Comparison of ENCODE assay signal across 8 cellular contexts in the genomic region with DNA sequence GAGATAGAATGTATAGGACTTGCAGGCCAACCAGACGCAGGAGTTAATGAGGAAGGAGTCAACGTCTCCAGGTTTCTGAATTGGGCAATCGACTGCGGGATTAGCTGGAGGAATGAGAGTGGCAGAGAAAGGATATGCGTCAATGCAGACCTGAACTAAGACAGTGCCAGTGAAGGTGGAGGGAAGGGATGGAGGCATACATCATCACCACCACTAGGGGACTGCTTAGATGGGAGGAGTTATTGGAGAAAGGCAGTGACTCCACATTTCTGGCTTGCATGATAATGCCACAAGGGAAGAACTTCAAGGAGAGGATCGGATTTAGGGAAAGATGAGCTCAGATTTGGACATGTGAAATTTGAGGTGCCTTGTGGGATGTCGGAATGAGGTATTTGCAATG. TPM values are rescaled to one million over a fixed set of nuclear protein-coding genes. Genes with fewer than 3 reads are reported as not detected.
DNase-seq lines count a peak whose midpoint lies in the region; ATAC-seq, FAIRE-seq and TF ChIP-seq lines count a peak whose summit lies in the region.

No MANE protein-coding gene starts in this region.

- no peak overlapping the region for H3K4me2 ChIP-seq in HepG2 (ENCODE audit: low read depth, low read length)

- peak in 5 of 6 experiments; percentile 20 to 49 (median 40) for TF ChIP-seq CTCF in adrenal gland (IDR thresholded peaks at IDR 0.05)
- peak; percentile 44; the same call in 1 of the 2 replicates for TF ChIP-seq CTCF in HepG2 (CRISPR knock-in tag; IDR thresholded peaks at IDR 0.05)

- in situ Hi-C loops in Caki2 (cut with HindIII; ENCODE audit: low pct_unique_long_range_greater_than_20kb, low sequenced_read_pairs): no loop called here
- in situ Hi-C loops in HepG2 (cut with HindIII; ENCODE audit: extremely low pct_ligation_motif_present, low pct_unique_long_range_greater_than_20kb): no loop called here

- CTCF ChIA-PET in HepG2 (lab: Yijun Ruan, JAX; ENCODE audit: low intra/inter-chr PET ratio, low total read pairs): no interaction called here

- no peaks in the 10 kb centered on the region for H3K79me2 ChIP-seq in HepG2 (ENCODE audit: insufficient read depth, low read length)

- BruUV-seq in HepG2 (replicated peaks; lab: Mats Ljungman, UMichigan): no TSS peak

- POLR2A ChIA-PET in HepG2 (lab: Yijun Ruan, JAX): no interaction called here

- H3K9me3 ChIP-seq in MG63: no peaks in the 10 kb centered on the region
- no peaks in the 10 kb centered on the region for H3K9me3 ChIP-seq in adrenal gland (replicated peaks in 1 of 3)
- H3K9me3 ChIP-seq in HepG2 (ENCODE audit: low read length): no peaks in the 10 kb centered on the region

- 77 to 88% (median 78%) methylated on average over 7 of the region's 7 CpGs for WGBS in adrenal gland, 4 donors
- WGBS in HepG2 (ENCODE audit: low lambda C conversion rate): 51% methylated on average over 7 of the region's 7 CpGs

- no peak for TF ChIP-seq RAD21 in HepG2 (CRISPR knock-in tag; IDR thresholded peaks at IDR 0.05)

- ATAC-seq in GM19463 (IDR thresholded peaks at IDR 0.05; ENCODE audit: unreplicated experiment) (peak; percentile 68), HepG2 (peak; percentile 98)

- H2AFZ ChIP-seq in HepG2 (ENCODE audit: low read length): no peak overlapping the region

- H3K9ac ChIP-seq in HepG2 (ENCODE audit: insufficient read depth, low read depth, low read length): no peak overlapping the region

- FAIRE-seq in HepG2 (lab: Jason Lieb, UNC) (peak; percentile 93), GM19239 (lab: Jason Lieb, UNC) (no peak)

- H3K27me3 ChIP-seq in MG63: peaks cover 2% of the 10 kb centered on the region
- H3K27me3 ChIP-seq in adrenal gland: peaks cover 13% of the 10 kb centered on the region
- no peaks in the 10 kb centered on the region for H3K27me3 ChIP-seq in HepG2 (ENCODE audit: control insufficient read depth in 1 of 2, insufficient read depth in 2 of 2, low read length in 2 of 2)

- H3K27ac ChIP-seq in adrenal gland: no peak overlapping the region
- no peak overlapping the region for H3K27ac ChIP-seq in HepG2 (ENCODE audit: extremely low read length, insufficient read depth, low read length)

- TF ChIP-seq POLR2A in adrenal gland (IDR thresholded peaks at IDR 0.05): no peak
- TF ChIP-seq POLR2A in HepG2 (IDR thresholded peaks at IDR 0.05; ENCODE audit: insufficient read depth in 1 of 2, low read depth in 2 of 2, low read length in 2 of 2): no peak

- intact Hi-C loops in adrenal gland (cut with DNase I): no loop called here
- intact Hi-C loops in HepG2 (cut with micrococcal nuclease; ENCODE audit: unreplicated experiment): no loop called here

- H3K4me1 ChIP-seq in adrenal gland (replicated peaks in 1 of 2) (no peaks in the 10 kb centered on the region), HepG2 (ENCODE audit: insufficient read depth, low read length) (no peaks in the 10 kb centered on the region)

- H4K20me1 ChIP-seq in HepG2 (ENCODE audit: insufficient read depth, low read length): no peaks in the 10 kb centered on the region

- H3K36me3 ChIP-seq in MG63: no peaks in the 10 kb centered on the region
- H3K36me3 ChIP-seq in adrenal gland (replicated peaks in 1 of 2): no peaks in the 10 kb centered on the region
- H3K36me3 ChIP-seq in HepG2 (replicated peaks in 1 of 2; ENCODE audit: control insufficient read depth in 1 of 2, insufficient read depth in 2 of 2, low read length in 2 of 2): no peaks in the 10 kb centered on the region

- TF ChIP-seq EP300 in HepG2 (IDR thresholded peaks at IDR 0.05; ENCODE audit: low read depth in 2 of 2, low read length in 2 of 2) (no peak), HepG2 (CRISPR knock-in tag; IDR thresholded peaks at IDR 0.05; ENCODE audit: borderline replicate concordance) (no peak)

- H3K4me3 ChIP-seq in MG63 (no peak overlapping the region), adrenal gland (no peak overlapping the region), HepG2 (replicated peaks in 1 of 3; ENCODE audit: insufficient read depth in 1 of 3, low read depth in 2 of 3, low read length in 3 of 3) (no peak overlapping the region)

- DNase-seq in Caki2 (ENCODE audit: low read depth): peak; percentile 44
- peak; percentile 47 for DNase-seq in MG63
- no peak for DNase-seq in adrenal gland
- DNase-seq in HepG2 (ENCODE audit: low spot score): peak; percentile 45
- no peak for DNase-seq in stimulated activated CD4-positive, alpha-beta T cell treated with anti-CD3 and anti-CD28 coated beads, Interleukin-4, amount 100 ng/mL, for 4 hours
- DNase-seq in GM19239 (ENCODE audit: insufficient read length, low spot score): no peak
- DNase-seq in activated CD4-positive, CD25-positive, alpha-beta regulatory T cell (lab: John Stamatoyannopoulos, UW): no peak

TF ChIP-seq in HepG2, 621 proteins besides CTCF, POLR2A, EP300 and RAD21 (continues in another document):
- TF ChIP-seq STAG1 (CRISPR knock-in tag; IDR thresholded peaks at IDR 0.05): peak; percentile 35; the same call in 1 of the 2 replicates
- TF ChIP-seq XRCC5 (optimal IDR thresholded peaks at IDR 0.05; ENCODE audit: low read length): peak; percentile 30
- TF ChIP-seq ZFP90 (CRISPR knock-in tag; IDR thresholded peaks at IDR 0.05; ENCODE audit: borderline replicate concordance): no peak

RNA-seq across cellular contexts. Expression of gene VASH2, which starts 17.4 kb away (rescaled TPM):
- total RNA-seq in Caki2 (2014; rRNA removed; shearing (Covaris generic); ENCODE audit: low replicate concordance): 0.17 and 0.74 TPM in 2 replicates
- not detected in 2 replicates for total RNA-seq in MG63 (2014; rRNA removed; shearing (Covaris generic); ENCODE audit: low replicate concordance)
- under 1 TPM in 5 of 8 donors, not detected in 3; 0.25 to 0.72 (median 0.29) TPM for total RNA-seq in adrenal gland
- under 1 TPM; 0.16 to 0.33 (median 0.17) TPM for polyA plus RNA-seq in adrenal gland
- 0.74 and 1.00 TPM in 2 replicates for total RNA-seq in HepG2 (2016; rRNA removed; fragmentation: Illumina TruSeq; extraction: Trizol)
- total RNA-seq in HepG2 (2016; cell fraction: cytosol; rRNA removed; fragmentation: Illumina TruSeq; extraction: Trizol; ENCODE audit: low read depth): 0.44 and 0.61 TPM in 2 replicates
- 0.59 and 1.1 TPM in 2 replicates for total RNA-seq in HepG2 (2016; cell fraction: insoluble cytoplasmic fraction; rRNA removed; fragmentation: Illumina TruSeq; extraction: Trizol)
- 0.65 and 0.76 TPM in 2 replicates for total RNA-seq in HepG2 (2016; cell fraction: membrane; rRNA removed; fragmentation: Illumina TruSeq; extraction: Trizol)
- total RNA-seq in HepG2 (2016; cell fraction: nucleus; rRNA removed; fragmentation: Illumina TruSeq; extraction: Trizol): 1.6 and 2.0 TPM in 2 replicates
- 0.44 and 0.60 TPM in 2 replicates for polyA plus RNA-seq in HepG2 (2011; rRNA removed)
- 0.21 and 0.33 TPM in 2 replicates for polyA plus RNA-seq in HepG2 (2011; cell fraction: cytosol; rRNA removed)
- polyA plus RNA-seq in HepG2 (2011; cell fraction: nucleus; rRNA removed): 1.6 and 1.8 TPM in 2 replicates
- polyA plus RNA-seq in HepG2 (2012): 0.51 and 0.68 TPM in 2 replicates
- 0.14 and 0.27 TPM in 2 replicates for polyA plus RNA-seq in HepG2 (2016; cell fraction: cytosol; fragmentation: Illumina TruSeq; extraction: Trizol; ENCODE audit: low read depth)
- 1.1 and 1.3 TPM in 2 replicates for polyA plus RNA-seq in HepG2 (2016; cell fraction: insoluble cytoplasmic fraction; fragmentation: Illumina TruSeq; extraction: Trizol; ENCODE audit: low read depth)
- 0.55 and 0.78 TPM in 2 replicates for polyA plus RNA-seq in HepG2 (2016; cell fraction: membrane; fragmentation: Illumina TruSeq; extraction: Trizol; ENCODE audit: low read depth)
- 2.2 and 2.6 TPM in 2 replicates for polyA plus RNA-seq in HepG2 (2016; cell fraction: nucleus; fragmentation: Illumina TruSeq; extraction: Trizol; ENCODE audit: insufficient read depth, low read depth)
- polyA minus RNA-seq in HepG2 (2011; rRNA and poly(A)+ RNA removed; ENCODE audit: low replicate concordance): 3.1 and 3.3 TPM in 2 replicates
- polyA minus RNA-seq in HepG2 (2011; cell fraction: cytosol; rRNA and poly(A)+ RNA removed): 0.40 and 0.62 TPM in 2 replicates
- polyA minus RNA-seq in HepG2 (2011; cell fraction: nucleus; rRNA and poly(A)+ RNA removed): 3.0 and 3.5 TPM in 2 replicates

RNA-seq across cellular contexts. Expression of gene ANGEL2, which starts 47.9 kb away (rescaled TPM):
- 28.5 and 38.5 TPM in 2 replicates for total RNA-seq in Caki2 (2014; rRNA removed; shearing (Covaris generic); ENCODE audit: low replicate concordance)
- total RNA-seq in MG63 (2014; rRNA removed; shearing (Covaris generic); ENCODE audit: low replicate concordance): 36.7 and 65.3 TPM in 2 replicates
- total RNA-seq in adrenal gland: 10 to 100 TPM; 18.7 to 47.3 (median 29.0) TPM
- 10 to 100 TPM; 17.7 to 23.9 (median 20.1) TPM for polyA plus RNA-seq in adrenal gland
- 23.5 and 25.4 TPM in 2 replicates for total RNA-seq in HepG2 (2016; rRNA removed; fragmentation: Illumina TruSeq; extraction: Trizol)
- 4.1 and 4.6 TPM in 2 replicates for total RNA-seq in HepG2 (2016; cell fraction: cytosol; rRNA removed; fragmentation: Illumina TruSeq; extraction: Trizol; ENCODE audit: low read depth)
- total RNA-seq in HepG2 (2016; cell fraction: insoluble cytoplasmic fraction; rRNA removed; fragmentation: Illumina TruSeq; extraction: Trizol): 25.7 and 27.0 TPM in 2 replicates
- 10.9 and 11.4 TPM in 2 replicates for total RNA-seq in HepG2 (2016; cell fraction: membrane; rRNA removed; fragmentation: Illumina TruSeq; extraction: Trizol)
- 28.4 and 28.9 TPM in 2 replicates for total RNA-seq in HepG2 (2016; cell fraction: nucleus; rRNA removed; fragmentation: Illumina TruSeq; extraction: Trizol)
- 11.8 and 12.3 TPM in 2 replicates for polyA plus RNA-seq in HepG2 (2011; rRNA removed)
- polyA plus RNA-seq in HepG2 (2011; cell fraction: cytosol; rRNA removed): 3.8 and 5.1 TPM in 2 replicates
- polyA plus RNA-seq in HepG2 (2011; cell fraction: nucleus; rRNA removed): 16.5 and 17.0 TPM in 2 replicates
- 7.2 and 10.1 TPM in 2 replicates for polyA plus RNA-seq in HepG2 (2012)
- 1.8 and 2.6 TPM in 2 replicates for polyA plus RNA-seq in HepG2 (2016; cell fraction: cytosol; fragmentation: Illumina TruSeq; extraction: Trizol; ENCODE audit: low read depth)
- polyA plus RNA-seq in HepG2 (2016; cell fraction: insoluble cytoplasmic fraction; fragmentation: Illumina TruSeq; extraction: Trizol; ENCODE audit: low read depth): 14.1 and 16.7 TPM in 2 replicates
- polyA plus RNA-seq in HepG2 (2016; cell fraction: membrane; fragmentation: Illumina TruSeq; extraction: Trizol; ENCODE audit: low read depth): 5.3 and 5.4 TPM in 2 replicates
- polyA plus RNA-seq in HepG2 (2016; cell fraction: nucleus; fragmentation: Illumina TruSeq; extraction: Trizol; ENCODE audit: insufficient read depth, low read depth): 31.7 and 35.2 TPM in 2 replicates
- 13.9 and 25.5 TPM in 2 replicates for polyA minus RNA-seq in HepG2 (2011; rRNA and poly(A)+ RNA removed; ENCODE audit: low replicate concordance)
- polyA minus RNA-seq in HepG2 (2011; cell fraction: cytosol; rRNA and poly(A)+ RNA removed): 9.9 and 15.3 TPM in 2 replicates
- 44.5 and 48.6 TPM in 2 replicates for polyA minus RNA-seq in HepG2 (2011; cell fraction: nucleus; rRNA and poly(A)+ RNA removed)

Comparison
In these comparisons a context has a peak if more than half of its experiments do, and no peak if none do; other contexts are left out.
1. DNase-seq: peak in Caki2 (single experiment), MG63 (single experiment) and HepG2 (single experiment); none in adrenal gland (0 of 7), stimulated activated CD4-positive, alpha-beta T cell treated with anti-CD3 and anti-CD28 coated beads, Interleukin-4, amount 100 ng/mL, for 4 hours (0 of 2), GM19239 (single experiment) and activated CD4-positive, CD25-positive, alpha-beta regulatory T cell (0 of 4).